In the genomic region with DNA sequence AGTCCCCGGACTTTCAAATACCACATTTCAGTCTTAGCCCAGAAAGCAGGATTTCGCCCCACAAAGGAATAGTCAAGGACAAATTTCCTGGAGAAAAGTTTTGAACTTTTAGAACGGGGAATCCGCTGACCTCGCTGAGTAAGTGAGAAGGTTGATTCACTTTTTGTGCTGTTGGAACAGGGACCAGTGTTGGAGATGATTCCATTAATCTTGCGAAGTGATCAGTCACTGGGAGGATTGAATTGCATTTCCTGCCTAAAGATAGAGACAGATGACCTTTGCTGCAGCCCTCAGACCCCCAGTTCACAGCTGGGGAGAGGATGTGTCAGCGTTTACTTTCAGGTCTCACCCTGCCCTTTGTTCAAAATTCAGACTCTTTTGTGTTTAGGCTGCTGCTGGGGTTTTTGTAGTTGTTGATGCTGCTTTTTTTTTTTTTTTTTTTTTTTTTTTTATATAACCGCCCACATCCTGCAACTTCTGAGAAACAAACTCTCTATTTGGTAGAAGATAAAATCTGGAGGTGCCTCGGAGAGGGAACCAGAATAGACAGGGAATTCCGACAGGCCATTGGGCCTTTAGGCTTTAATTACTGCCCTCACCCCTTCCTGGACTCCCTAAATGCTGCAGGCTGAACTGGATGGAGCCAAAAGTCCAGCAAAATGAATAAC, we compare ENCODE assay signal across 8 cellular contexts. TPM values are rescaled to one million over a fixed set of nuclear protein-coding genes. Genes with fewer than 3 reads are reported as not detected.
DNase-seq lines count a peak whose midpoint lies in the region; ATAC-seq lines count a peak whose summit lies in the region.

No MANE protein-coding gene starts in this region.

- peak overlapping the region; percentile 10 for H2BK120ac ChIP-seq in trophoblast cell (ENCODE audit: insufficient read depth, low read length, poor library complexity)

- H3K4ac ChIP-seq in trophoblast cell (ENCODE audit: low read depth, low read length) = no peak overlapping the region

- peak overlapping the region; percentile 94 for H3K27ac ChIP-seq in HUES6 (ENCODE audit: low read depth, low read length)
- H3K27ac ChIP-seq in trophoblast cell (ENCODE audit: low read depth, low read length) = peak overlapping the region; percentile 45

- H3K79me1 ChIP-seq in trophoblast cell (ENCODE audit: low read length) = peaks cover 7% of the 10 kb centered on the region

- H3K27me3 ChIP-seq in HUES6 (ENCODE audit: control insufficient read depth, insufficient read depth, low read length) (no peaks in the 10 kb centered on the region), trophoblast cell (ENCODE audit: insufficient read depth, low read length) (no peaks in the 10 kb centered on the region)

- H4K91ac ChIP-seq in trophoblast cell (ENCODE audit: low read depth, low read length) = peak overlapping the region; percentile 33

- H4K12ac ChIP-seq in trophoblast cell (ENCODE audit: low read depth, low read length) = no peak overlapping the region

- peak overlapping the region; percentile 56 for H2BK5ac ChIP-seq in trophoblast cell (ENCODE audit: low read depth, low read length, poor library complexity)

- H3K9ac ChIP-seq in HUES6 (ENCODE audit: low read length) (peak overlapping the region; percentile 78), trophoblast cell (ENCODE audit: low read length) (no peak overlapping the region)

- WGBS in trophoblast cell (ENCODE audit: extremely low coverage, insufficient coverage, insufficient read length) = no CpG with 5 or more reads among the region's 10 CpGs

- H2AK5ac ChIP-seq in trophoblast cell (ENCODE audit: low read length) = no peak overlapping the region

- ATAC-seq in GM19351 (IDR thresholded peaks at IDR 0.05; ENCODE audit: unreplicated experiment) (peak; percentile 52), esophagus mucosa (peak; percentile 35)

- H4K8ac ChIP-seq in trophoblast cell (ENCODE audit: low read depth, low read length) = peak overlapping the region; percentile 54

- H3K4me2 ChIP-seq in trophoblast cell (ENCODE audit: low read length) = peak overlapping the region; percentile 50

- no peak overlapping the region for H2AFZ ChIP-seq in trophoblast cell (ENCODE audit: insufficient read depth, low read length, poor library complexity)

- no peaks in the 10 kb centered on the region for H3K79me2 ChIP-seq in trophoblast cell (ENCODE audit: control insufficient read depth, insufficient read depth, low read length, poor library complexity)

- H3K9me3 ChIP-seq in HUES6 (ENCODE audit: control insufficient read depth, insufficient read depth, low read depth, low read length) = no peaks in the 10 kb centered on the region
- no peaks in the 10 kb centered on the region for H3K9me3 ChIP-seq in trophoblast cell (ENCODE audit: insufficient read depth, low read depth, low read length)

- H3K36me3 ChIP-seq in HUES6 (ENCODE audit: control insufficient read depth, insufficient read depth, low read length) (peaks cover 14% of the 10 kb centered on the region), trophoblast cell (ENCODE audit: control insufficient read depth in 1 of 2, insufficient read depth in 2 of 2, low read length in 2 of 2) (peaks cover 0 to 3% of the 10 kb centered on the region in 2 experiments)

- peaks cover 18% of the 10 kb centered on the region for H3K4me1 ChIP-seq in HUES6 (ENCODE audit: control insufficient read depth, insufficient read depth, low read length)
- H3K4me1 ChIP-seq in trophoblast cell (ENCODE audit: control insufficient read depth in 1 of 2, insufficient read depth in 2 of 2, low read length in 2 of 2) = peaks cover 4 to 5% of the 10 kb centered on the region in 2 experiments

- no peak overlapping the region for H3K18ac ChIP-seq in trophoblast cell (ENCODE audit: low read length)

- no peak overlapping the region for H3K14ac ChIP-seq in trophoblast cell (ENCODE audit: low read length)

- peak overlapping the region; percentile 5 for H2BK12ac ChIP-seq in trophoblast cell (ENCODE audit: low read length)

- DNase-seq in activated CD8-positive, alpha-beta memory T cell treated with anti-CD3 and anti-CD28 coated beads, Interleukin-2, amount 50 U/mL, for 1 hour (ENCODE audit: extremely low read depth) = peak; percentile 44
- DNase-seq in trophoblast cell (no peak), SKM-1 (lab: John Stamatoyannopoulos, UW; ENCODE audit: unreplicated experiment) (no peak), NCI-H2171 treated with DMSO at 0.1 percent for 48 hours (lab: John Stamatoyannopoulos, UW) (no peak), islet precursor cell (no peak)

- peak overlapping the region; percentile 45 for H3K4me3 ChIP-seq in HUES6 (ENCODE audit: low read depth, low read length)
- no peak overlapping the region for H3K4me3 ChIP-seq in trophoblast cell (ENCODE audit: low read depth, low read length)

- H3K23ac ChIP-seq in trophoblast cell (ENCODE audit: low read length) = no peak overlapping the region

RNA-seq across cellular contexts. Expression of a gene that starts 9.8 kb away (rescaled TPM):
- 20.0 TPM for total RNA-seq in esophagus mucosa
- 53.1 and 55.3 TPM in 2 replicates for polyA plus RNA-seq in trophoblast cell (2013)

RNA-seq across cellular contexts. Expression of a gene that starts 35.7 kb away (rescaled TPM):
- total RNA-seq in esophagus mucosa = 7.3 TPM
- polyA plus RNA-seq in trophoblast cell (2013) = 17.2 and 17.7 TPM in 2 replicates
